ENCODE assay signal across 26 cellular contexts in genomic region chr4:8133897-8134542, GRCh38.
"Had no signal": no experiment of that assay in that cellular context is flagged by ENCODE, and none has a peak within 500 bp of the region (broad histone marks: within the 10 kb centered on the region; RNA-seq: fewer than 3 reads in every experiment).

No MANE protein-coding gene starts in this region.

- H3K9me3 ChIP-seq: adrenal gland, ascending aorta, esophagus muscularis mucosa, gastrocnemius medialis, right lobe of liver, tibial artery had no signal

- DNase-seq: activated T-cell treated with anti-CD3 and anti-CD28 coated beads, Interleukin-2, amount 50 U/mL, for 1 hour; adrenal gland; brain microvascular endothelial cell; caudate nucleus; effector memory CD4-positive, alpha-beta T cell; gastrocnemius medialis; immature natural killer cell; left ventricle myocardium inferior; naive thymus-derived CD8-positive, alpha-beta T cell; nucleus accumbens; right lobe of liver; stimulated activated CD4-positive, alpha-beta T cell treated with anti-CD3 and anti-CD28 coated beads, Interleukin-2, amount 100 ng/mL, for 24 hours; stimulated activated naive CD8-positive, alpha-beta T cell treated with anti-CD3 and anti-CD28 coated beads, Interleukin-15, amount 100 ng/mL, for 72 hours; T-helper 1 cell; T-helper 9 cell; tibial artery had no signal

- H3K9ac ChIP-seq: parathyroid adenoma had no signal

- H3K27me3 Mint-ChIP-seq: activated naive CD8-positive, alpha-beta T cell; activated T-helper 17 cell treated with anti-CD3 and anti-CD28 coated beads, Interleukin-2, amount 50 U/mL, for 72 hours; stimulated activated naive CD8-positive, alpha-beta T cell treated with anti-CD3 and anti-CD28 coated beads, Interleukin-15, amount 100 ng/mL, for 72 hours had no signal

- H2AFZ ChIP-seq: parathyroid adenoma had no signal

- H3K27me3 ChIP-seq: adrenal gland, ascending aorta, esophagus muscularis mucosa, gastrocnemius medialis, right lobe of liver, tibial artery had no signal

- H3K79me2 ChIP-seq: parathyroid adenoma had no signal

- FAIRE-seq: urothelium cell line had no signal

- H3K36me3 ChIP-seq: adrenal gland, ascending aorta, brain microvascular endothelial cell, esophagus muscularis mucosa, gastrocnemius medialis, heart right ventricle, left ventricle myocardium inferior, right lobe of liver, tibial artery had no signal

- H3K9me3 Mint-ChIP-seq: activated T-helper 17 cell treated with anti-CD3 and anti-CD28 coated beads, Interleukin-2, amount 50 U/mL, for 72 hours; immature natural killer cell; stimulated activated effector memory CD8-positive, alpha-beta T cell treated with anti-CD3 and anti-CD28 coated beads, Interleukin-12 subunit alpha, Interleukin-12 subunit beta, amount 100 ng/mL, for 72 hours; stimulated activated naive CD8-positive, alpha-beta T cell treated with anti-CD3 and anti-CD28 coated beads, Interleukin-15, amount 100 ng/mL, for 72 hours had no signal

- H3K4me1 ChIP-seq: ascending aorta, esophagus muscularis mucosa, right lobe of liver, tibial artery had no signal

- H3K27ac ChIP-seq: adrenal gland, ascending aorta, brain microvascular endothelial cell, esophagus muscularis mucosa, gastrocnemius medialis, heart right ventricle, left ventricle myocardium inferior, parathyroid adenoma, right lobe of liver, skin epidermis, tibial artery had no signal

- H3K4me3 Mint-ChIP-seq: activated naive CD8-positive, alpha-beta T cell; activated T-helper 17 cell treated with anti-CD3 and anti-CD28 coated beads, Interleukin-2, amount 50 U/mL, for 72 hours; immature natural killer cell; mesothelial cell of epicardium; naive thymus-derived CD8-positive, alpha-beta T cell; stimulated activated effector memory CD8-positive, alpha-beta T cell treated with anti-CD3 and anti-CD28 coated beads, Interleukin-12 subunit alpha, Interleukin-12 subunit beta, amount 100 ng/mL, for 72 hours; stimulated activated naive CD8-positive, alpha-beta T cell treated with anti-CD3 and anti-CD28 coated beads, Interleukin-15, amount 100 ng/mL, for 72 hours had no signal

- ATAC-seq: activated T-helper 17 cell treated with anti-CD3 and anti-CD28 coated beads, Interleukin-2, amount 50 U/mL, for 72 hours; gastrocnemius medialis; heart right ventricle; naive thymus-derived CD8-positive, alpha-beta T cell; stimulated activated effector memory CD8-positive, alpha-beta T cell treated with anti-CD3 and anti-CD28 coated beads, Interleukin-12 subunit alpha, Interleukin-12 subunit beta, amount 100 ng/mL, for 72 hours; stimulated activated naive CD8-positive, alpha-beta T cell treated with anti-CD3 and anti-CD28 coated beads, Interleukin-15, amount 100 ng/mL, for 72 hours had no signal

- H3K4me1 Mint-ChIP-seq: activated T-helper 17 cell treated with anti-CD3 and anti-CD28 coated beads, Interleukin-2, amount 50 U/mL, for 72 hours; immature natural killer cell; stimulated activated effector memory CD8-positive, alpha-beta T cell treated with anti-CD3 and anti-CD28 coated beads, Interleukin-12 subunit alpha, Interleukin-12 subunit beta, amount 100 ng/mL, for 72 hours; stimulated activated naive CD8-positive, alpha-beta T cell treated with anti-CD3 and anti-CD28 coated beads, Interleukin-15, amount 100 ng/mL, for 72 hours had no signal

- H3K27ac Mint-ChIP-seq: activated naive CD8-positive, alpha-beta T cell; activated T-helper 17 cell treated with anti-CD3 and anti-CD28 coated beads, Interleukin-2, amount 50 U/mL, for 72 hours; immature natural killer cell; mesothelial cell of epicardium; naive thymus-derived CD8-positive, alpha-beta T cell; stimulated activated effector memory CD8-positive, alpha-beta T cell treated with anti-CD3 and anti-CD28 coated beads, Interleukin-12 subunit alpha, Interleukin-12 subunit beta, amount 100 ng/mL, for 72 hours had no signal

- H3K4me3 ChIP-seq: adrenal gland, ascending aorta, esophagus muscularis mucosa, gastrocnemius medialis, heart right ventricle, left ventricle myocardium inferior, right lobe of liver, skin epidermis, tibial artery had no signal

- H3K36me3 Mint-ChIP-seq: activated naive CD8-positive, alpha-beta T cell; immature natural killer cell; mesothelial cell of epicardium had no signal
